8 cellular contexts compared by ENCODE assay signal in genomic region chrX:132615396-132616131, GRCh38.
DNase-seq lines count a peak whose midpoint lies in the region; ATAC-seq and TF ChIP-seq lines count a peak whose summit lies in the region.

No MANE protein-coding gene starts in this region.

- no peaks in the 10 kb centered on the region for H3K4me1 ChIP-seq in uterus

- TF ChIP-seq CTCF in WI38 (IDR thresholded peaks at IDR 0.05; ENCODE audit: low read depth, low read length) = peak; percentile 18; the same call in 1 of the 2 replicates
- TF ChIP-seq CTCF in uterus (IDR thresholded peaks at IDR 0.05) = peak; percentile 9 to 25 (median 18)

- H3K27ac ChIP-seq in uterus = peak overlapping the region in 1 of 2 donors; percentile 16

- H3K36me3 Mint-ChIP-seq in naive thymus-derived CD8-positive, alpha-beta T cell = no peaks in the 10 kb centered on the region

- DNase-seq in left cardiac atrium (peak; percentile 34), cardiac septum (ENCODE audit: low spot score) (no peak), Kasumi-1 (lab: John Stamatoyannopoulos, UW) (peak; percentile 34 to 35), uterus (peak; percentile 41 to 76), occipital lobe (lab: John Stamatoyannopoulos, UW) (no peak)
- peak; percentile 15 for DNase-seq in effector CD4-positive, alpha-beta T cell
- DNase-seq in naive thymus-derived CD8-positive, alpha-beta T cell = peak in 8 of 10 donors; percentile 12 to 48 (median 26)

- intact Hi-C loops in left cardiac atrium (cut with DNase I) (loop anchor here in 1 of 2 donors (10.0 kb wide), 2 partner anchors 391 to 521 kb away; no protein-coding TSS in a partner anchor), cardiac septum (cut with DNase I) (loop anchor here (5.0 kb wide), 1 partner anchor 323 kb away; no protein-coding TSS in a partner anchor), uterus (cut with DNase I; ENCODE audit: low total_unique reads) (no loop called here)

- H3K27me3 Mint-ChIP-seq in naive thymus-derived CD8-positive, alpha-beta T cell = peaks cover 0 to 3% (median 0%) of the 10 kb centered on the region in 5 donors

- no peaks in the 10 kb centered on the region for H3K36me3 ChIP-seq in uterus

- H3K27ac Mint-ChIP-seq in naive thymus-derived CD8-positive, alpha-beta T cell = no peak overlapping the region

- H3K4me3 Mint-ChIP-seq in naive thymus-derived CD8-positive, alpha-beta T cell = no peak overlapping the region

- H3K4me3 ChIP-seq in WI38 (ENCODE audit: low read depth, low read length) (no peak overlapping the region), uterus (no peak overlapping the region)

- H3K27me3 ChIP-seq in uterus = no peaks in the 10 kb centered on the region

- H3K9me3 ChIP-seq in uterus = no peaks in the 10 kb centered on the region

- no peak for TF ChIP-seq POLR2A in uterus (IDR thresholded peaks at IDR 0.05)

- POLR2A ChIA-PET in naive thymus-derived CD8-positive, alpha-beta T cell (lab: Charles Lee) = no interaction called here

- peak in 1 of 2 donors; percentile 32 for ATAC-seq in left cardiac atrium
- ATAC-seq in naive thymus-derived CD8-positive, alpha-beta T cell = peak; percentile 43 to 58

- H3K9me3 Mint-ChIP-seq in naive thymus-derived CD8-positive, alpha-beta T cell = no peaks in the 10 kb centered on the region

- peaks cover 0 to 5% (median 0%) of the 10 kb centered on the region in 4 donors for H3K4me1 Mint-ChIP-seq in naive thymus-derived CD8-positive, alpha-beta T cell

Comparison
In these comparisons a context has a peak if more than half of its experiments do, and no peak if none do; other contexts are left out.
1. DNase-seq: peak in left cardiac atrium (single experiment), Kasumi-1 (2 of 2), effector CD4-positive, alpha-beta T cell (single experiment), naive thymus-derived CD8-positive, alpha-beta T cell (8 of 10) and uterus (2 of 2); none in cardiac septum (single experiment) and occipital lobe (single experiment).